ENCODE assay signal across 1 cellular context in the genomic region with DNA sequence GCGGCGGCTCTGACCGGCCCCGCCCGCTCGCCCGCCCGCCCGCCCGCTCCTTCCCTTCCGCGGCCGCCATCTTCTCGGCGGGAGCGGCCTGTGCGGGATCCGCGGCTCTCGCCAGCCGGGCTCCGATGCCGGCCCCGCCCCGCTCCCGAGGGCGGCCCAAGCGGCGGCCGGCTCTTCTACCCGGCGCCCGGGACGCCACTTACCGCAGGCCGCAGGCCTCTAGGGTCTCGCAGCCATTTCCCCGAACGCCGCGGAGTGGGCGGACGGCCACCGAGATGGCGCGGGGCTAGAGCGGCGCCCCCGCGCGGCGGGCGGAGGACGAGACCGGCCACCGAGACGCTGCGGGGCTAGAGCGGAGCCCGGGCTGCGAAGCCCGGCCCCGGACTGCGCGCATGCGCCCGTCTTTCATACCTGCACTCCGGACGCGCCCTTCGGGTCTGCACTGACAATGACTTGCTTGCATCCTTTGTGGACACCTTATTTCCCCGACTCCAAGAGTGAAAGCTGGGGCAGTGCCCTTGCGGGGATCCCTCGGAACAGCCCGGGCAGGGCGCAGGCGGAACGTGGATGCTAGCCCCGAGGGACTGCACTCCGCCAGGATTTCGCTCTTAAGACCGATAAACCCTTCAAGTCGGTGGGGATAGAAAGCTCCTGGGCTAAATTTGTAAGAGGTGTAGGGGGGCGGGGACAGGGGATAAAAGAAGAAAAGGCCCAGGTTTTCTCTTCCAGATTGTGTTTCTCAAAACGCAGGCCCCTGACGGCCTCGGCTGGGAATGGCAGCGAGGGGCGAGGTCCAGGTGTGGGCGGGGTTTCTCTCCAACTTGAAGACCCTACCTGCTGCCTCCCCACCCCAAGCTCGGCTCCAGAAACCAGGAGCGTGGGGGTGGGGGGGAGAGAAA.
TF ChIP-seq lines count a peak whose summit lies in the region.

Gene DIDO1, minus strand, starts transcription at position 277 of the 899 bp plus-strand sequence.

TF ChIP-seq in HepG2, 621 proteins besides CTCF, POLR2A, EP300 and RAD21 (continued from another document and continues in another):
- TF ChIP-seq TFDP2 (CRISPR knock-in tag; IDR thresholded peaks at IDR 0.05) (peak; percentile 93), THAP7 (CRISPR knock-in tag; IDR thresholded peaks at IDR 0.05) (0 out of 2 replicates have a peak, but pooled peaks have one; percentile 36), CHD4 (IDR thresholded peaks at IDR 0.05; ENCODE audit: borderline replicate concordance, low read length) (no peak), ZNF749 (CRISPR knock-in tag; IDR thresholded peaks at IDR 0.05; ENCODE audit: borderline replicate concordance) (peak; percentile 96), PRDM4 (CRISPR knock-in tag; IDR thresholded peaks at IDR 0.05; ENCODE audit: borderline replicate concordance) (peak; percentile 56; the same call in 1 of the 2 replicates), BCL6 (CRISPR knock-in tag; IDR thresholded peaks at IDR 0.05) (peak; percentile 28; the same call in 1 of the 2 replicates), ZSCAN30 (CRISPR knock-in tag; IDR thresholded peaks at IDR 0.05) (no peak), SKI (IDR thresholded peaks at IDR 0.05; ENCODE audit: partially characterized antibody) (peak; percentile 85), SSRP1 (CRISPR knock-in tag; IDR thresholded peaks at IDR 0.05) (no peak), ESRRA (CRISPR knock-in tag; IDR thresholded peaks at IDR 0.05; ENCODE audit: low read depth) (peak; percentile 69), ZSCAN9 (CRISPR knock-in tag; IDR thresholded peaks at IDR 0.05; ENCODE audit: borderline replicate concordance) (peak; percentile 84; the same call in 1 of the 2 replicates), ZNF546 (CRISPR knock-in tag; conservative IDR thresholded peaks at IDR 0.05) (peak; percentile 69; the same call in 1 of the 2 replicates), ZSCAN25 (CRISPR knock-in tag; IDR thresholded peaks at IDR 0.05) (peak; percentile 76), E2F1 (CRISPR knock-in tag; IDR thresholded peaks at IDR 0.05) (peak; percentile 83), ZNF724P (CRISPR knock-in tag; IDR thresholded peaks at IDR 0.05; ENCODE audit: borderline replicate concordance) (peak; percentile 31), ZSCAN20 (CRISPR knock-in tag; IDR thresholded peaks at IDR 0.05; ENCODE audit: borderline replicate concordance) (no peak), RCOR2 (CRISPR knock-in tag; IDR thresholded peaks at IDR 0.05) (no peak), MAF1 (CRISPR knock-in tag; IDR thresholded peaks at IDR 0.05; ENCODE audit: borderline replicate concordance) (no peak; the same call in none of the 2 replicates), TOE1 (CRISPR knock-in tag; IDR thresholded peaks at IDR 0.05) (no peak; the same call in 1 of the 2 replicates), KDM5A (IDR thresholded peaks at IDR 0.05; ENCODE audit: borderline replicate concordance, low read length) (peak; percentile 91), ZNF550 (CRISPR knock-in tag; IDR thresholded peaks at IDR 0.05; ENCODE audit: borderline replicate concordance) (no peak), MED13 (CRISPR knock-in tag; IDR thresholded peaks at IDR 0.05) (peak; percentile 23; the same call in 1 of the 2 replicates), HNRNPK (IDR thresholded peaks at IDR 0.05; ENCODE audit: low read depth, low read length, poor library complexity, severe bottlenecking) (peak; percentile 56), E2F2 (CRISPR knock-in tag; IDR thresholded peaks at IDR 0.05; ENCODE audit: borderline replicate concordance) (peak; percentile 78; the same call in 1 of the 2 replicates), DNMT3B (CRISPR knock-in tag; conservative IDR thresholded peaks at IDR 0.05) (no peak), IKZF4 (CRISPR knock-in tag; IDR thresholded peaks at IDR 0.05; ENCODE audit: borderline replicate concordance, low read depth, not compliant biosample characterization) (peak; percentile 16), ZNF101 (CRISPR knock-in tag; IDR thresholded peaks at IDR 0.05; ENCODE audit: borderline replicate concordance, low read depth) (no peak), GLI4 (CRISPR knock-in tag; IDR thresholded peaks at IDR 0.05; ENCODE audit: borderline replicate concordance) (0 out of 2 replicates have a peak, but pooled peaks have one; percentile 4), ZNF350 (CRISPR knock-in tag; IDR thresholded peaks at IDR 0.05; ENCODE audit: borderline replicate concordance, low read depth) (no peak), MAFF (IDR thresholded peaks at IDR 0.05; ENCODE audit: low read depth, low read length) (no peak), NR2F6 (IDR thresholded peaks at IDR 0.05) (no peak), NR2F6 (CRISPR knock-in tag; IDR thresholded peaks at IDR 0.05) (no peak), ZFP36 (IDR thresholded peaks at IDR 0.05; ENCODE audit: borderline replicate concordance, low read depth, low read length, partially characterized antibody) (no peak), RFXAP (CRISPR knock-in tag; IDR thresholded peaks at IDR 0.05; ENCODE audit: borderline replicate concordance) (peak; percentile 79), TBP (CRISPR knock-in tag; IDR thresholded peaks at IDR 0.05) (peak; percentile 93; the same call in 1 of the 2 replicates), ZNF335 (CRISPR knock-in tag; IDR thresholded peaks at IDR 0.05) (no peak), HMGA1 (CRISPR knock-in tag; conservative IDR thresholded peaks at IDR 0.05) (no peak), ZNF816 (CRISPR knock-in tag; IDR thresholded peaks at IDR 0.05; ENCODE audit: borderline replicate concordance) (peak; percentile 66; the same call in 1 of the 2 replicates)
- TF ChIP-seq, protein P1, sequence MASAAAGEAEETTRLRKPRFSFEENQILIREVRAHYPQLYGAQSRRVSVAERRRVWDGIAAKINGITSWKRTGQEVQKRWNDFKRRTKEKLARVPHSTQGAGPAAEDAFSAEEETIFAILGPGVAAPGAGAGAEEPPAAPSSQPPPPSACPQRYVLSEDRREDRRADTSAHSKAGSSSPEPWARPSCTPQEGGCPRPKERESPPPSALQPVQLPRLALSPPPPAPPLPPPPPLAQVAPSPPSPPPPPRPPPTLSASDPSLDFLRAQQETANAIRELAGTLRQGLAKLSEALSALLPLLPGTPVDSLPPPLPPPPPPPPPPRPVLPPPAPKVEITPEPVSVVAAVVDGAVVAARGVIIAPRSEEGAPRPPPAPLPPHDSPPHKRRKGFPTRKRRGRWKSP (CRISPR knock-in tag; IDR thresholded peaks at IDR 0.05): peak; percentile 91
- TF ChIP-seq, protein P2, sequence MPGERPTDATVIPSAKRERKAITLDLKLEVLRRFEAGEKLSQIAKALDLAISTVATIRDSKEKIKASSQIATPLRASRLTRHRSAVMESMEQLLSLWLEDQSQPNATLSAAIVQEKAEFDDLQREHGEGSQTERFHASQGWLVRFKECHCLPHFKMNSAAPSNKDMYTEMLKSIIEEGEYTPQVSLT (CRISPR knock-in tag; IDR thresholded peaks at IDR 0.05; ENCODE audit: borderline replicate concordance, low read depth): no peak
- TF ChIP-seq, protein P3, sequence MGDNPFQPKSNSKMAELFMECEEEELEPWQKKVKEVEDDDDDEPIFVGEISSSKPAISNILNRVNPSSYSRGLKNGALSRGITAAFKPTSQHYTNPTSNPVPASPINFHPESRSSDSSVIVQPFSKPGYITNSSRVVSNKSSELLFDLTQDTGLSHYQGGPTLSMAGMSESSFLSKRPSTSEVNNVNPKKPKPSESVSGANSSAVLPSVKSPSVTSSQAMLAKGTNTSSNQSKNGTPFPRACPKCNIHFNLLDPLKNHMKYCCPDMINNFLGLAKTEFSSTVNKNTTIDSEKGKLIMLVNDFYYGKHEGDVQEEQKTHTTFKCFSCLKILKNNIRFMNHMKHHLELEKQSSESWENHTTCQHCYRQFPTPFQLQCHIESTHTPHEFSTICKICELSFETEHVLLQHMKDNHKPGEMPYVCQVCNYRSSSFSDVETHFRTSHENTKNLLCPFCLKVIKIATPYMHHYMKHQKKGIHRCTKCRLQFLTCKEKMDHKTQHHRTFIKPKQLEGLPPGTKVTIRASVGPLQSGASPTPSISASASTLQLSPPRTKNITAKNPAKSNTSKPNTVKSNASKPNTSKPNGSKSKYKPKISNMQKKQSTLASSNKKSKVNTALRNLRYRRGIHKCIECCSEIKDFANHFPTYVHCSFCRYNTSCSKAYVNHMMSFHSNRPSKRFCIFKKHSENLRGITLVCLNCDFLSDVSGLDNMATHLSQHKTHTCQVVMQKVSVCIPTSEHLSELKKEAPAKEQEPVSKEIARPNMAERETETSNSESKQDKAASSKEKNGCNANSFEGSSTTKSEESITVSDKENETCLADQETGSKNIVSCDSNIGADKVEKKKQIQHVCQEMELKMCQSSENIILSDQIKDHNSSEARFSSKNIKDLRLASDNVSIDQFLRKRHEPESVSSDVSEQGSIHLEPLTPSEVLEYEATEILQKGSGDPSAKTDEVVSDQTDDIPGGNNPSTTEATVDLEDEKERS (CRISPR knock-in tag; IDR thresholded peaks at IDR 0.05): no peak
- TF ChIP-seq, protein P4, sequence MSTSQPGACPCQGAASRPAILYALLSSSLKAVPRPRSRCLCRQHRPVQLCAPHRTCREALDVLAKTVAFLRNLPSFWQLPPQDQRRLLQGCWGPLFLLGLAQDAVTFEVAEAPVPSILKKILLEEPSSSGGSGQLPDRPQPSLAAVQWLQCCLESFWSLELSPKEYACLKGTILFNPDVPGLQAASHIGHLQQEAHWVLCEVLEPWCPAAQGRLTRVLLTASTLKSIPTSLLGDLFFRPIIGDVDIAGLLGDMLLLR (CRISPR knock-in tag; IDR thresholded peaks at IDR 0.05): peak; percentile 64; the same call in 1 of the 2 replicates
- TF ChIP-seq, protein P5, sequence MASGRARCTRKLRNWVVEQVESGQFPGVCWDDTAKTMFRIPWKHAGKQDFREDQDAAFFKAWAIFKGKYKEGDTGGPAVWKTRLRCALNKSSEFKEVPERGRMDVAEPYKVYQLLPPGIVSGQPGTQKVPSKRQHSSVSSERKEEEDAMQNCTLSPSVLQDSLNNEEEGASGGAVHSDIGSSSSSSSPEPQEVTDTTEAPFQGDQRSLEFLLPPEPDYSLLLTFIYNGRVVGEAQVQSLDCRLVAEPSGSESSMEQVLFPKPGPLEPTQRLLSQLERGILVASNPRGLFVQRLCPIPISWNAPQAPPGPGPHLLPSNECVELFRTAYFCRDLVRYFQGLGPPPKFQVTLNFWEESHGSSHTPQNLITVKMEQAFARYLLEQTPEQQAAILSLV (CRISPR knock-in tag; IDR thresholded peaks at IDR 0.05; ENCODE audit: borderline replicate concordance): 0 out of 2 replicates have a peak, but pooled peaks have one; percentile 68
